8 cellular contexts compared by ENCODE assay signal in genomic region chr3:41881233-41881821, GRCh38.
DNase-seq lines count a peak whose midpoint lies in the region; ATAC-seq and TF ChIP-seq lines count a peak whose summit lies in the region.

No MANE protein-coding gene starts in this region.

- H3K27me3 Mint-ChIP-seq in activated B cell treated with CpG ODN at 0.5 μM for 24 hours = no peaks in the 10 kb centered on the region

- DNase-seq in NCI-H2171 treated with DMSO at 0.1 percent for 48 hours (lab: John Stamatoyannopoulos, UW) = peak; percentile 18
- DNase-seq in NCI-H2171 (lab: John Stamatoyannopoulos, UW) = no peak
- DNase-seq in activated B cell treated with CpG ODN at 0.5 μM for 24 hours = no peak
- DNase-seq in inferior parietal cortex (ENCODE audit: extremely low spot score) = peak; percentile 77
- DNase-seq in tibial artery = no peak
- DNase-seq in activated CD8-positive, alpha-beta memory T cell treated with anti-CD3 and anti-CD28 coated beads, Interleukin-2, amount 50 U/mL, for 4 hours = no peak
- no peak for DNase-seq in GM19240 (ENCODE audit: insufficient read length, low spot score)

- H3K4me1 Mint-ChIP-seq in activated B cell treated with CpG ODN at 0.5 μM for 24 hours = no peaks in the 10 kb centered on the region

- no peaks in the 10 kb centered on the region for H3K9me3 ChIP-seq in tibial artery

- no peaks in the 10 kb centered on the region for H3K9me3 Mint-ChIP-seq in activated B cell treated with CpG ODN at 0.5 μM for 24 hours

- no peak overlapping the region for H3K4me3 Mint-ChIP-seq in activated B cell treated with CpG ODN at 0.5 μM for 24 hours

- no peak overlapping the region for H3K4me3 ChIP-seq in tibial artery

- no peaks in the 10 kb centered on the region for H3K36me3 Mint-ChIP-seq in activated B cell treated with CpG ODN at 0.5 μM for 24 hours (ENCODE audit: low read depth)

- POLR2A ChIA-PET in activated B cell treated with CpG ODN at 0.5 μM for 24 hours (lab: Charles Lee) = no interaction called here

- H3K36me3 ChIP-seq in tibial artery = peaks cover 0 to 3% (median 0%) of the 10 kb centered on the region in 3 donors

- TF ChIP-seq CTCF in LNCAP (IDR thresholded peaks at IDR 0.05) (peak; percentile 52), activated B cell treated with CpG ODN at 0.5 μM for 24 hours (IDR thresholded peaks at IDR 0.05) (peak; percentile 74), tibial artery (IDR thresholded peaks at IDR 0.05) (peak; percentile 56 to 77)

- no peaks in the 10 kb centered on the region for H3K4me1 ChIP-seq in tibial artery

- ATAC-seq in activated B cell treated with CpG ODN at 0.5 μM for 24 hours (ENCODE audit: low read depth) = no peak

- intact Hi-C loops in activated B cell treated with CpG ODN at 0.5 μM for 24 hours (cut with micrococcal nuclease) (loop anchor here (1.0 to 5.0 kb wide), 5 partner anchors 679 to 1689 kb away; no protein-coding TSS in a partner anchor), tibial artery (cut with DNase I; ENCODE audit: low total_unique reads) (loop anchor here (1.0 to 2.0 kb wide), 2 partner anchors 1301 to 1547 kb away; no protein-coding TSS in a partner anchor)

- H3K27ac Mint-ChIP-seq in activated B cell treated with CpG ODN at 0.5 μM for 24 hours = no peak overlapping the region

- CTCF ChIA-PET in activated B cell treated with CpG ODN at 0.5 μM for 24 hours (lab: Charles Lee) = interaction anchor here (1.0 to 6.6 kb wide), 4 partner anchors 215 to 1551 kb away, joined by 3 to 75 read pairs (median 4); no protein-coding TSS in a partner anchor

- no peaks in the 10 kb centered on the region for H3K27me3 ChIP-seq in tibial artery

- no peak overlapping the region for H3K27ac ChIP-seq in tibial artery

Comparison
In these comparisons a context has a peak if more than half of its experiments do, and no peak if none do; other contexts are left out.
1. DNase-seq: peak in NCI-H2171 treated with DMSO at 0.1 percent for 48 hours (single experiment) and inferior parietal cortex (single experiment); none in NCI-H2171 (single experiment), activated B cell treated with CpG ODN at 0.5 μM for 24 hours (single experiment), tibial artery (0 of 2), activated CD8-positive, alpha-beta memory T cell treated with anti-CD3 and anti-CD28 coated beads, Interleukin-2, amount 50 U/mL, for 4 hours (single experiment) and GM19240 (single experiment).
2. Peak in every context shown above with its lines, with median percentiles within 50 percentile points of each other: CTCF ChIP-seq.